In the genomic region with DNA sequence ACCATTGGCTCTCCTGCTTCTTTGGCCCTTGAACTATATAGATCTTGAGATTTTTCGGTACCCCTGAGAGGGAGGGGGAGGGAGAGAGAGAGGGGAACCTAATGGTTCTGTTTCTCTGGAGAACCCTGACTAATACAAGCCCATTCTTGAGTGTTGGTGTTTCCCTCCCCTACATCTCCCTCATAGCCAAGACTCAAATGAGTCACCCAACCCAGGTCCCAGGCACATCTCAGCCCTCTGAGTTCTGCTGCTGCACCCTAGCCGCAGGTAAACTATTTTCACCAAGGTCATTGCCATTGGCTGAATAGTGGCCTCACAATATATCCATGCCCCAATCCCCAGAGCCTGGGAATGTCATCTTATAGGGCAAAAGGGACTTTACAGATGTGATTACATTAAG, we compare ENCODE assay signal across 22 cellular contexts.
"Had no signal": no experiment of that assay in that cellular context is flagged by ENCODE, and none has a peak within 500 bp of the region (broad histone marks: within the 10 kb centered on the region; RNA-seq: fewer than 3 reads in every experiment).

No MANE protein-coding gene starts in this region.

- H3K4me3 ChIP-seq: MG63, SJCRH30, SK-N-MC had no signal

- DNase-seq: Karpas-422, KG1, MG63, NCI-H1092, NCI-H1105 treated with DMSO at 0.1 percent for 48 hours, NCI-H1417 treated with DMSO at 0.1 percent for 48 hours, NCI-H146, NCI-H1694 treated with DMSO at 0.1 percent for 48 hours, NCI-H1930, NCI-H2081 treated with DMSO at 0.1 percent for 48 hours, NCI-H2171, NCI-H226, NCI-H446, NCI-H510A, NCI-H524 treated with DMSO at 0.1 percent for 48 hours, NCI-H69, NCI-H774, RPMI8226, SHP77 treated with DMSO at 0.1 percent for 48 hours, SJCRH30 had no signal

- H3K36me3 ChIP-seq: MG63, SJCRH30 had no signal

- H3K27me3 ChIP-seq: MG63, SJCRH30 had no signal

- H3K9me3 ChIP-seq: MG63, SJCRH30 had no signal

- H3K27ac ChIP-seq: HL-60, SJCRH30, SK-N-MC had no signal
